ENCODE assay signal across 1 cellular context in genomic region chr22:23774114-23774921, GRCh38.
TF ChIP-seq lines count a peak whose summit lies in the region.

No MANE protein-coding gene starts in this region.

TF ChIP-seq in GM23338, 12 proteins besides CTCF, POLR2A, EP300 and RAD21 (continued from another document):
- TF ChIP-seq ETS1 (IDR thresholded peaks at IDR 0.05), result no peak
